Comparison of ENCODE assay signal across 9 cellular contexts in the genomic region with DNA sequence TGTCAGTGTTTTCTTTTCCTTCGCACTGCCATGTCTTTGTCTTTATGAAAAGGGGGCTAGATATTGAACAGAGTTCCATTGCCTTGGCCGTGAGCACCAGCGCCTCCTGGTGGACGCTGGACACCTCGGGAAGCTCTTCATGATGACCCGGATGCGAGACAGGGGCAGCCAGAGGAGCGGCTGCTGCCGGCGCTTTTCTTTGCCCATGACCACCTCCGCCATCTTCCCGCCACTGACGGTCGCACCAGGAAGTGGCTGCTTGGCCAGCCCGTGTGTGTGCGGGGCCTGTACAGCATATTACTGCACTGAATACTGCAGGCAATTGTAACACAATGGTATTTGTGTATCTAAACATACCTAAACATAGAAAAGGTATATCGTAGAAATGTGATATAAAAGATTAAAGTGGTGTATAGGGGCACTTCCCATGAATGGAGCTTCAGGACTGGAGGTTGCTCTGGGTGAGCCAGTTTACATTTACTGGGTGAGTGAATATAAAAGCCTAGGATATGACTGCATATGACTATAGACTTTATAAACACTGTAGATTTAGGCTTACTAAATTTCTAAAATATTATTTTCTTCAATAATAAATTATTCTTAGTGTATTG. TPM values are rescaled to one million over a fixed set of nuclear protein-coding genes. Genes with fewer than 3 reads are reported as not detected.
A peak's percentile ranks its signal among the peaks of the same experiment; 100 is the strongest.
DNase-seq lines count a peak whose midpoint lies in the region; ATAC-seq, FAIRE-seq and TF ChIP-seq lines count a peak whose summit lies in the region.
"Had no signal": no experiment of that assay in that cellular context is flagged by ENCODE, and none has a peak within 500 bp of the region (broad histone marks: within the 10 kb centered on the region; RNA-seq: fewer than 3 reads in every experiment).

No MANE protein-coding gene starts in this region.

- 73% methylated on average over 16 of the region's 17 CpGs for WGBS in SK-N-SH (ENCODE audit: low lambda C conversion rate)

- H3K9me3 Mint-ChIP-seq in astrocyte (ENCODE audit: unreplicated experiment), result peaks cover 3% of the 10 kb centered on the region

- H2AFZ ChIP-seq in SK-N-SH (ENCODE audit: low read depth), result no peak overlapping the region
- H2AFZ ChIP-seq in astrocyte (ENCODE audit: low read depth, low read length), result no peak overlapping the region
- H2AFZ ChIP-seq in osteoblast (ENCODE audit: low read length), result no peak overlapping the region

- H3K4me3 ChIP-seq in SK-N-SH (ENCODE audit: low read depth in 2 of 2, low read length in 1 of 2) (no peak overlapping the region; a peak in 1 of 4 replicates), astrocyte (ENCODE audit: insufficient read depth, low read depth, low read length) (no peak overlapping the region), osteoblast (ENCODE audit: insufficient read depth, low read length) (no peak overlapping the region)

- H3K4me1 ChIP-seq in SK-N-SH (ENCODE audit: control insufficient read depth in 1 of 2, insufficient read depth in 2 of 2, low read depth in 1 of 2, low read length in 1 of 2) (no peaks in the 10 kb centered on the region), astrocyte (ENCODE audit: insufficient read depth, low read length) (no peaks in the 10 kb centered on the region), osteoblast (ENCODE audit: insufficient read depth, low read length) (no peaks in the 10 kb centered on the region)

- intact Hi-C loops in sciatic nerve (cut with DNase I), result no loop called here

- H3K9ac ChIP-seq in SK-N-SH (no peak overlapping the region), astrocyte (ENCODE audit: low read length) (no peak overlapping the region)

- TF ChIP-seq RAD21 in SK-N-SH (IDR thresholded peaks at IDR 0.05; ENCODE audit: low read length), result peak; percentile 18; the same call in 1 of the 2 replicates

- no peaks in the 10 kb centered on the region for H4K20me1 ChIP-seq in SK-N-SH (ENCODE audit: insufficient read depth)
- H4K20me1 ChIP-seq in astrocyte (ENCODE audit: insufficient read depth, low read length), result no peaks in the 10 kb centered on the region
- H4K20me1 ChIP-seq in osteoblast (ENCODE audit: insufficient read depth, low read length), result no peaks in the 10 kb centered on the region

- no peaks in the 10 kb centered on the region for H3K27me3 ChIP-seq in SK-N-SH (ENCODE audit: insufficient read depth)
- H3K27me3 ChIP-seq in astrocyte (ENCODE audit: insufficient read depth, low read length), result no peaks in the 10 kb centered on the region
- H3K27me3 ChIP-seq in osteoblast (ENCODE audit: insufficient read depth, low read length), result no peaks in the 10 kb centered on the region

- TF ChIP-seq CTCF in SK-N-SH (IDR thresholded peaks at IDR 0.05) (peak; percentile 57), astrocyte (IDR thresholded peaks at IDR 0.05; ENCODE audit: insufficient read depth, low read depth, low read length) (peak; percentile 7), osteoblast (IDR thresholded peaks at IDR 0.05; ENCODE audit: extremely low read depth, low read depth, low read length) (peak; percentile 46)

- H3K9me2 ChIP-seq in SK-N-SH, result no peaks in the 10 kb centered on the region

- H3K4me3 Mint-ChIP-seq in astrocyte (ENCODE audit: unreplicated experiment), result no peak overlapping the region
- H3K4me3 Mint-ChIP-seq: CD4-positive, CD25-positive, alpha-beta regulatory T cell had no signal

- no peaks in the 10 kb centered on the region for H3K79me2 ChIP-seq in SK-N-SH (ENCODE audit: insufficient read depth)
- no peaks in the 10 kb centered on the region for H3K79me2 ChIP-seq in astrocyte (ENCODE audit: insufficient read depth, low read length)
- no peaks in the 10 kb centered on the region for H3K79me2 ChIP-seq in osteoblast (ENCODE audit: insufficient read depth, low read length)

- no peak overlapping the region for H3K27ac ChIP-seq in SK-N-SH (ENCODE audit: low read depth in 2 of 2, low read length in 1 of 2)
- no peak overlapping the region for H3K27ac ChIP-seq in astrocyte (ENCODE audit: low read depth, low read length)
- no peak overlapping the region for H3K27ac ChIP-seq in osteoblast (ENCODE audit: low read depth, low read length)

- H3K4me2 ChIP-seq in SK-N-SH (no peak overlapping the region), astrocyte (ENCODE audit: low read length) (no peak overlapping the region), osteoblast (ENCODE audit: insufficient read depth, low read length) (no peak overlapping the region)

- no peak for TF ChIP-seq EP300 in SK-N-SH (IDR thresholded peaks at IDR 0.05; ENCODE audit: borderline replicate concordance in 1 of 2, low read depth in 1 of 2, low read length in 1 of 2)

- ATAC-seq in SK-N-SH treated with all-trans-retinoic acid at 6 μM for 48 hours (no peak), HG02884 (IDR thresholded peaks at IDR 0.05; ENCODE audit: unreplicated experiment) (peak; percentile 74), sciatic nerve (no peak), HG02840 (IDR thresholded peaks at IDR 0.05; ENCODE audit: low FRiP score, unreplicated experiment) (no peak)

- POLR2A ChIA-PET in SK-N-SH (lab: Yijun Ruan, JAX), result no interaction called here

- no peaks in the 10 kb centered on the region for H3K9me3 ChIP-seq in SK-N-SH
- H3K9me3 ChIP-seq in astrocyte (ENCODE audit: insufficient read depth, low read depth, low read length), result no peaks in the 10 kb centered on the region
- H3K9me3 ChIP-seq in osteoblast (ENCODE audit: low read depth, low read length), result no peaks in the 10 kb centered on the region

- CTCF ChIA-PET in SK-N-SH (lab: Yijun Ruan, JAX), result interaction anchor here (0.9 to 1.1 kb wide), 3 partner anchors 10 to 150 kb away, joined by 3 to 4 read pairs (median 3); no protein-coding TSS in a partner anchor

- no peaks in the 10 kb centered on the region for H3K36me3 Mint-ChIP-seq in astrocyte (ENCODE audit: low read depth, unreplicated experiment)
- H3K36me3 Mint-ChIP-seq: CD4-positive, CD25-positive, alpha-beta regulatory T cell had no signal

- no peak overlapping the region for H3K27ac Mint-ChIP-seq in astrocyte (ENCODE audit: unreplicated experiment)
- H3K27ac Mint-ChIP-seq: CD4-positive, CD25-positive, alpha-beta regulatory T cell had no signal

- H3K27me3 Mint-ChIP-seq in astrocyte (ENCODE audit: low read depth, unreplicated experiment), result no peaks in the 10 kb centered on the region
- H3K27me3 Mint-ChIP-seq: CD4-positive, CD25-positive, alpha-beta regulatory T cell had no signal

- no peaks in the 10 kb centered on the region for H3F3A ChIP-seq in SK-N-SH (replicated peaks; ENCODE audit: insufficient read depth)

- DNase-seq in SK-N-SH (peak; percentile 30), astrocyte (ENCODE audit: low read depth) (no peak), osteoblast (ENCODE audit: insufficient read length, low spot score, missing footprints) (no peak), sciatic nerve (ENCODE audit: low spot score) (no peak), Ammon's horn (ENCODE audit: low spot score) (no peak)

- no peaks in the 10 kb centered on the region for H3K4me1 Mint-ChIP-seq in astrocyte (ENCODE audit: low read depth, unreplicated experiment)
- H3K4me1 Mint-ChIP-seq: CD4-positive, CD25-positive, alpha-beta regulatory T cell had no signal

- H3K36me3 ChIP-seq in SK-N-SH (replicated peaks in 1 of 2; ENCODE audit: control insufficient read depth in 1 of 2, insufficient read depth in 2 of 2, low read length in 1 of 2) (no peaks in the 10 kb centered on the region), astrocyte (ENCODE audit: insufficient read depth, low read length) (no peaks in the 10 kb centered on the region), osteoblast (ENCODE audit: insufficient read depth, low read length) (no peaks in the 10 kb centered on the region)

- no peak for FAIRE-seq in astrocyte (lab: Jason Lieb, UNC)

TF ChIP-seq in SK-N-SH, 30 proteins besides CTCF, POLR2A, EP300 and RAD21:
- TF ChIP-seq SMC3 (IDR thresholded peaks at IDR 0.05; ENCODE audit: low read depth, low read length), result peak; percentile 19; the same call in 1 of the 2 replicates
- TF ChIP-seq, protein P1, sequence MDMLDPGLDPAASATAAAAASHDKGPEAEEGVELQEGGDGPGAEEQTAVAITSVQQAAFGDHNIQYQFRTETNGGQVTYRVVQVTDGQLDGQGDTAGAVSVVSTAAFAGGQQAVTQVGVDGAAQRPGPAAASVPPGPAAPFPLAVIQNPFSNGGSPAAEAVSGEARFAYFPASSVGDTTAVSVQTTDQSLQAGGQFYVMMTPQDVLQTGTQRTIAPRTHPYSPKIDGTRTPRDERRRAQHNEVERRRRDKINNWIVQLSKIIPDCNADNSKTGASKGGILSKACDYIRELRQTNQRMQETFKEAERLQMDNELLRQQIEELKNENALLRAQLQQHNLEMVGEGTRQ (IDR thresholded peaks at IDR 0.05; ENCODE audit: borderline replicate concordance, low read depth, low read length), result no peak

TF ChIP-seq in SK-N-SH treated with all-trans-retinoic acid at 6 μM for 48 hours, 23 proteins besides CTCF, POLR2A, EP300 and RAD21:
- TF ChIP-seq ZNF8 (CRISPR knock-in tag; IDR thresholded peaks at IDR 0.05), result no peak
- TF ChIP-seq BACH2 (CRISPR knock-in tag; IDR thresholded peaks at IDR 0.05; ENCODE audit: borderline replicate concordance), result no peak
- TF ChIP-seq, protein P2, sequence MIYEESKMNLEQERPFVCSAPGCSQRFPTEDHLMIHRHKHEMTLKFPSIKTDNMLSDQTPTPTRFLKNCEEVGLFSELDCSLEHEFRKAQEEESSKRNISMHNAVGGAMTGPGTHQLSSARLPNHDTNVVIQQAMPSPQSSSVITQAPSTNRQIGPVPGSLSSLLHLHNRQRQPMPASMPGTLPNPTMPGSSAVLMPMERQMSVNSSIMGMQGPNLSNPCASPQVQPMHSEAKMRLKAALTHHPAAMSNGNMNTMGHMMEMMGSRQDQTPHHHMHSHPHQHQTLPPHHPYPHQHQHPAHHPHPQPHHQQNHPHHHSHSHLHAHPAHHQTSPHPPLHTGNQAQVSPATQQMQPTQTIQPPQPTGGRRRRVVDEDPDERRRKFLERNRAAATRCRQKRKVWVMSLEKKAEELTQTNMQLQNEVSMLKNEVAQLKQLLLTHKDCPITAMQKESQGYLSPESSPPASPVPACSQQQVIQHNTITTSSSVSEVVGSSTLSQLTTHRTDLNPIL (CRISPR knock-in tag; IDR thresholded peaks at IDR 0.05; ENCODE audit: low read depth), result no peak
- TF ChIP-seq ESRRG (CRISPR knock-in tag; IDR thresholded peaks at IDR 0.05), result no peak
TF ChIP-seq in SK-N-SH treated with all-trans-retinoic acid at 6 μM for 48 hours: peak in this region for 0.

RNA-seq across cellular contexts. Expression of a gene that starts 15.8 kb away (rescaled TPM):
- polyA plus RNA-seq in SK-N-SH (2012; rRNA removed), result 0.16 and 1.1 TPM in 2 replicates
- 0.75 and 0.94 TPM in 2 replicates for polyA plus RNA-seq in SK-N-SH (2012; cell fraction: cytosol; rRNA removed)
- polyA plus RNA-seq in SK-N-SH (2012; cell fraction: nucleus; rRNA removed), result 2.8 and 3.0 TPM in 2 replicates
- not detected in 2 replicates for total RNA-seq in astrocyte
- under 0.01 TPM in 1 of 2 replicates, not detected in the other for total RNA-seq in osteoblast
- total RNA-seq in sciatic nerve, result 16.6 TPM
- total RNA-seq: CD4-positive, CD25-positive, alpha-beta regulatory T cell had no signal
- polyA plus RNA-seq: CD4-positive, CD25-positive, alpha-beta regulatory T cell had no signal

Comparison
In these comparisons a context has a peak if more than half of its experiments do, and no peak if none do; other contexts are left out.
1. CTCF ChIP-seq: peak in every context shown above with its lines; median percentile 57 in SK-N-SH; 46 in osteoblast; 7 in astrocyte.
2. RNA of a gene that starts 15.8 kb away (total RNA-seq): 16.6 TPM in sciatic nerve (single experiment); not detected in astrocyte and under 0.01 TPM in osteoblast; every median in the first group is over 10 times any median in the second.